8 cellular contexts compared by ENCODE assay signal in genomic region chr3:170222647-170223541, GRCh38. TPM values are rescaled to one million over a fixed set of nuclear protein-coding genes. Genes with fewer than 3 reads are reported as not detected.
DNase-seq lines count a peak whose midpoint lies in the region; ATAC-seq and TF ChIP-seq lines count a peak whose summit lies in the region.

No MANE protein-coding gene starts in this region.

- peaks cover 13 to 22% (median 20%) of the 10 kb centered on the region in 10 experiments; a peak in 18 of 20 replicates for H3K4me1 ChIP-seq in BLaER1 treated with 17β-estradiol and CSF1 and Interleukin-3, amounts not matched to agents 10 nM and 100 nM
- peaks cover 22% of the 10 kb centered on the region for H3K4me1 ChIP-seq in hepatocyte (ENCODE audit: insufficient read depth)

- peaks cover 53% of the 10 kb centered on the region for H3K79me2 ChIP-seq in hepatocyte

- H4K20me1 ChIP-seq in BLaER1 treated with 17β-estradiol and CSF1 and Interleukin-3, amounts not matched to agents 10 nM and 100 nM = peaks cover 0 to 38% (median 13%) of the 10 kb centered on the region in 11 experiments; a peak in 9 of 22 replicates
- peaks cover 13% of the 10 kb centered on the region for H4K20me1 ChIP-seq in hepatocyte (ENCODE audit: insufficient read depth, poor library complexity, severe bottlenecking)

- POLR2A ChIA-PET in RWPE1 (lab: Yijun Ruan, JAX; ENCODE audit: low non-redundant PET) = interaction anchor here (0.5 kb wide), 1 partner anchor 27 kb away, joined by 3 read pairs; no protein-coding TSS in a partner anchor

- H3K27me3 ChIP-seq in BLaER1 treated with 17β-estradiol and CSF1 and Interleukin-3, amounts not matched to agents 10 nM and 100 nM = no peaks in the 10 kb centered on the region
- H3K27me3 ChIP-seq in hepatocyte = no peaks in the 10 kb centered on the region

- peak overlapping the region; percentile 84 to 96 (median 90) for H3K4me3 ChIP-seq in BLaER1 treated with 17β-estradiol and CSF1 and Interleukin-3, amounts not matched to agents 10 nM and 100 nM
- H3K4me3 ChIP-seq in hepatocyte = peak overlapping the region; percentile 65

- peak overlapping the region; percentile 74 for H2AFZ ChIP-seq in hepatocyte

- H3K27ac ChIP-seq in BLaER1 treated with 17β-estradiol and CSF1 and Interleukin-3, amounts not matched to agents 10 nM and 100 nM = peak overlapping the region; percentile 95 to 99 (median 97)
- peak overlapping the region; percentile 88 for H3K27ac ChIP-seq in RWPE1
- peak overlapping the region; percentile 95 for H3K27ac ChIP-seq in hepatocyte

- peak overlapping the region; percentile 81 to 97 (median 91) for H3K4me2 ChIP-seq in BLaER1 treated with 17β-estradiol and CSF1 and Interleukin-3, amounts not matched to agents 10 nM and 100 nM
- H3K4me2 ChIP-seq in hepatocyte = peak overlapping the region; percentile 85

- DNase-seq in RWPE1 (ENCODE audit: low spot score) (peak; percentile 66), amniotic epithelial cell (ENCODE audit: low read depth) (peak; percentile 22), hepatocyte (ENCODE audit: low spot score) (peak; percentile 63), retina (peak; percentile 52), cortex of kidney (lab: John Stamatoyannopoulos, UW) (no peak)

- H3K9ac ChIP-seq in BLaER1 treated with 17β-estradiol and CSF1 and Interleukin-3, amounts not matched to agents 10 nM and 100 nM = peak overlapping the region; percentile 90 to 97 (median 96)

- ATAC-seq in GM19023 (IDR thresholded peaks at IDR 0.05; ENCODE audit: unreplicated experiment) = peak; percentile 35
- peak; percentile 37 for ATAC-seq in HG03354 (IDR thresholded peaks at IDR 0.05; ENCODE audit: poor library complexity, severe bottlenecking, unreplicated experiment)

- CTCF ChIA-PET in RWPE1 (lab: Yijun Ruan, JAX) = interaction anchor here (0.7 to 1.3 kb wide), 3 partner anchors 10 to 647 kb away, joined by 3 to 4 read pairs (median 4); no protein-coding TSS in a partner anchor

- 1% methylated on average over 30 of the region's 42 CpGs for WGBS in hepatocyte (ENCODE audit: low lambda C conversion rate, missing lambda C conversion rate)

- H3K36me3 ChIP-seq in BLaER1 treated with 17β-estradiol and CSF1 and Interleukin-3, amounts not matched to agents 10 nM and 100 nM = 0 out of 22 replicates have a peak, but pooled peaks cover 0 to 8% (median 0%) of the 10 kb centered on the region in 11 experiments
- H3K36me3 ChIP-seq in hepatocyte (replicated peaks; ENCODE audit: insufficient read depth, low read depth) = no peaks in the 10 kb centered on the region

- no peaks in the 10 kb centered on the region; a peak in 2 of 22 replicates for H3K9me3 ChIP-seq in BLaER1 treated with 17β-estradiol and CSF1 and Interleukin-3, amounts not matched to agents 10 nM and 100 nM (replicated peaks in 1 of 11)
- no peaks in the 10 kb centered on the region for H3K9me3 ChIP-seq in hepatocyte (ENCODE audit: low read depth)

- no peaks in the 10 kb centered on the region for H3K9me2 ChIP-seq in hepatocyte (replicated peaks; ENCODE audit: insufficient read depth)

- no peak for TF ChIP-seq CTCF in RWPE1 (conservative IDR thresholded peaks at IDR 0.05; ENCODE audit: low read depth)
- no peak for TF ChIP-seq CTCF in hepatocyte (IDR thresholded peaks at IDR 0.05; ENCODE audit: poor library complexity)

RNA-seq across cellular contexts. Expression of gene PRKCI, which starts 0.7 kb away (rescaled TPM):
- 47.3 and 51.8 TPM in 2 replicates for total RNA-seq in hepatocyte
- 25.8 and 28.6 TPM in 2 replicates for polyA plus RNA-seq in hepatocyte

RNA-seq across cellular contexts. Expression of gene PHC3, which starts 41.4 kb away (rescaled TPM):
- 36.2 and 36.6 TPM in 2 replicates for total RNA-seq in hepatocyte
- 39.8 and 39.9 TPM in 2 replicates for polyA plus RNA-seq in hepatocyte
